In genomic region chr12:13044002-13044858, GRCh38 we compare ENCODE assay signal across 9 cellular contexts. TPM values are rescaled to one million over a fixed set of nuclear protein-coding genes. Genes with fewer than 3 reads are reported as not detected.
DNase-seq lines count a peak whose midpoint lies in the region; ATAC-seq, FAIRE-seq and TF ChIP-seq lines count a peak whose summit lies in the region.
"Had no signal": no experiment of that assay in that cellular context is flagged by ENCODE, and none has a peak within 500 bp of the region (broad histone marks: within the 10 kb centered on the region; RNA-seq: fewer than 3 reads in every experiment).

Gene FAM234B (plus strand): TSS chr12:13044381. CDS start chr12:13044404, 23 bp downstream.

- FAIRE-seq in endothelial cell of umbilical vein (lab: Jason Lieb, UNC) = peak; percentile 89
- FAIRE-seq: colon had no signal

- peak; percentile 33; the same call in 1 of the 2 replicates for TF ChIP-seq CTCF in BE2C (IDR thresholded peaks at IDR 0.05; ENCODE audit: low read depth, low read length)
- TF ChIP-seq CTCF in endothelial cell of umbilical vein (IDR thresholded peaks at IDR 0.05; ENCODE audit: extremely low read depth in 1 of 2, insufficient read depth in 1 of 2, low read depth in 1 of 2, low read length in 2 of 2) = peak; percentile 9 to 21

- H3K4me2 ChIP-seq in endothelial cell of umbilical vein (ENCODE audit: insufficient read depth, low read length) = peak within 1 kb of the TSS; percentile 99

- TF ChIP-seq POLR2A in endothelial cell of umbilical vein (IDR thresholded peaks at IDR 0.05; ENCODE audit: low read depth, low read length) = no peak

- H3K27me3 ChIP-seq in BE2C (peaks cover 19% of the 10 kb centered on the region), endothelial cell of umbilical vein (ENCODE audit: control insufficient read depth in 2 of 2, insufficient read depth in 2 of 2, low read length in 2 of 2) (peaks cover 2% of the 10 kb centered on the region in 2 experiments)

- H3K9me3 ChIP-seq in BE2C (no peaks in the 10 kb centered on the region), endothelial cell of umbilical vein (replicated peaks; ENCODE audit: control insufficient read depth, insufficient read depth, low read length) (no peaks in the 10 kb centered on the region)

- H3K4me1 ChIP-seq in BE2C (no peaks in the 10 kb centered on the region), endothelial cell of umbilical vein (ENCODE audit: control insufficient read depth, extremely low read depth, insufficient read depth, low read length) (peaks cover 10% of the 10 kb centered on the region)

- ATAC-seq in GM19035 (IDR thresholded peaks at IDR 0.05; ENCODE audit: unreplicated experiment) (peak; percentile 96), HG03354 (IDR thresholded peaks at IDR 0.05; ENCODE audit: poor library complexity, severe bottlenecking, unreplicated experiment) (peak; percentile 84)

- H3K4me3 ChIP-seq in BE2C (ENCODE audit: low read depth, low read length) (peak within 1 kb of the TSS; percentile 90), endothelial cell of umbilical vein (replicated peaks in 1 of 3; ENCODE audit: insufficient read depth in 1 of 3, low read depth in 1 of 3, low read length in 3 of 3) (peak within 1 kb of the TSS; percentile 66 to 85 (median 79))

- no peaks in the 10 kb centered on the region for H3K36me3 ChIP-seq in BE2C
- no peaks in the 10 kb centered on the region for H3K36me3 ChIP-seq in endothelial cell of umbilical vein (ENCODE audit: control insufficient read depth in 2 of 2, extremely low read depth in 1 of 2, insufficient read depth in 2 of 2, low read length in 2 of 2)

- H2AFZ ChIP-seq in endothelial cell of umbilical vein (ENCODE audit: low read depth, low read length) = peak within 1 kb of the TSS; percentile 100

- POLR2A ChIA-PET in endothelial cell of umbilical vein (lab: Charles Lee) = interaction anchor here (1.0 kb wide), 1 partner anchor 152 kb away, joined by 4 read pairs; the partner anchor contains the start of gene EMP1

- no peaks in the 10 kb centered on the region for H4K20me1 ChIP-seq in endothelial cell of umbilical vein (replicated peaks; ENCODE audit: control insufficient read depth, extremely low read depth, insufficient read depth, low read length)

- BruUV-seq in endothelial cell of umbilical vein (replicated peaks; lab: Mats Ljungman, UMichigan) = no TSS peak

- dilution Hi-C loops in endothelial cell of umbilical vein (cut with MboI; ENCODE audit: extremely low pct_ligation_motif_present, low sequenced_read_pairs) = no loop called here

- intact Hi-C loops in endothelial cell of umbilical vein (cut with micrococcal nuclease) = loop anchor here (1.0 to 2.0 kb wide), 2 partner anchors 44 to 55 kb away; partner anchors contain the start of gene HEBP1

- CTCF ChIA-PET in endothelial cell of umbilical vein (lab: Charles Lee) = interaction anchor here (0.6 to 3.0 kb wide), 26 partner anchors 9 to 212 kb away, joined by 3 to 20 read pairs (median 4); partner anchors contain the start of gene EMP1

- DNase-seq in BE2C = peak; percentile 87
- DNase-seq in NCI-H774 (lab: John Stamatoyannopoulos, UW) = peak; percentile 32
- peak; percentile 78 for DNase-seq in activated CD8-positive, alpha-beta memory T cell treated with anti-CD3 and anti-CD28 coated beads, Interleukin-2, amount 50 U/mL, for 4 hours
- DNase-seq in endothelial cell of umbilical vein (ENCODE audit: low read depth, low spot score) = peak; percentile 70
- DNase-seq in middle frontal gyrus (ENCODE audit: extremely low spot score, low spot score) = peak; percentile 55
- peak; percentile 60 to 66 for DNase-seq in stimulated activated CD8-positive, alpha-beta memory T cell treated with anti-CD3 and anti-CD28 coated beads, Interleukin-15, amount 100 ng/mL, for 48 hours (ENCODE audit: low read depth in 2 of 2)

- no peak within 1 kb of the TSS for H3K27ac ChIP-seq in endothelial cell of umbilical vein (ENCODE audit: insufficient read depth, low read depth, low read length)

- no peaks in the 10 kb centered on the region for H3K9me1 ChIP-seq in endothelial cell of umbilical vein (replicated peaks; ENCODE audit: control insufficient read depth, extremely low read depth, insufficient read depth, low read length)

- H3K9ac ChIP-seq in endothelial cell of umbilical vein (replicated peaks; ENCODE audit: extremely low read depth, insufficient read depth, low read length) = peak within 1 kb of the TSS; percentile 59

- H3K79me2 ChIP-seq in endothelial cell of umbilical vein (ENCODE audit: control insufficient read depth, insufficient read depth, low read length) = no peaks in the 10 kb centered on the region

TF ChIP-seq in endothelial cell of umbilical vein, 7 proteins besides CTCF, POLR2A, EP300 and RAD21:
- TF ChIP-seq FOS (IDR thresholded peaks at IDR 0.05; ENCODE audit: borderline replicate concordance, insufficient read depth, low read length) = no peak
- no peak for TF ChIP-seq JUN (IDR thresholded peaks at IDR 0.05; ENCODE audit: borderline replicate concordance, insufficient read depth, insufficient read length, low read depth)
- TF ChIP-seq MYC (IDR thresholded peaks at IDR 0.05; ENCODE audit: low read depth, low read length) = no peak
- TF ChIP-seq POLR2AphosphoS5 (IDR thresholded peaks at IDR 0.05; ENCODE audit: insufficient read depth, low read depth, low read length) = no peak
- TF ChIP-seq GATA2 (IDR thresholded peaks at IDR 0.05; ENCODE audit: insufficient read depth, insufficient read length, low read depth, low read length) = no peak
- TF ChIP-seq MAX (IDR thresholded peaks at IDR 0.05; ENCODE audit: insufficient read depth, insufficient read length) = no peak
- TF ChIP-seq EZH2 (IDR thresholded peaks at IDR 0.05; ENCODE audit: borderline replicate concordance, low read depth, low read length, severe bottlenecking) = no peak

RNA-seq across cellular contexts. Expression of gene FAM234B, which starts in this region (rescaled TPM):
- 4.2 TPM for polyA plus RNA-seq in BE2C (2012; ENCODE audit: insufficient read depth, insufficient read length, low read depth)
- total RNA-seq in endothelial cell of umbilical vein = 9.4 and 13.2 TPM in 2 replicates
- 4.9 TPM in 2 replicates for polyA plus RNA-seq in endothelial cell of umbilical vein
- 4.7 and 5.1 TPM in 2 replicates for polyA plus RNA-seq in endothelial cell of umbilical vein (2011; cell fraction: cytosol; rRNA removed)
- 7.5 and 8.2 TPM in 2 replicates for polyA plus RNA-seq in endothelial cell of umbilical vein (2011; cell fraction: nucleus; rRNA removed)
- polyA plus RNA-seq in endothelial cell of umbilical vein (2012) = 7.4 and 7.6 TPM in 2 replicates
- 20.3 and 24.7 TPM in 2 replicates for polyA minus RNA-seq in endothelial cell of umbilical vein
- 4.6 TPM for polyA minus RNA-seq in endothelial cell of umbilical vein (2011; cell fraction: cytosol; rRNA and poly(A)+ RNA removed)
- polyA minus RNA-seq in endothelial cell of umbilical vein (2011; cell fraction: nucleus; rRNA and poly(A)+ RNA removed) = 10.3 and 10.7 TPM in 2 replicates

Comparison
In these comparisons a context has a peak if more than half of its experiments do, and no peak if none do; other contexts are left out.
1. DNase-seq: peak in every context shown above with its lines; median percentile 87 in BE2C; 78 in activated CD8-positive, alpha-beta memory T cell treated with anti-CD3 and anti-CD28 coated beads, Interleukin-2, amount 50 U/mL, for 4 hours; 70 in endothelial cell of umbilical vein; 63 in stimulated activated CD8-positive, alpha-beta memory T cell treated with anti-CD3 and anti-CD28 coated beads, Interleukin-15, amount 100 ng/mL, for 48 hours; 55 in middle frontal gyrus; 32 in NCI-H774.